ENCODE assay signal across 16 cellular contexts in the genomic region with DNA sequence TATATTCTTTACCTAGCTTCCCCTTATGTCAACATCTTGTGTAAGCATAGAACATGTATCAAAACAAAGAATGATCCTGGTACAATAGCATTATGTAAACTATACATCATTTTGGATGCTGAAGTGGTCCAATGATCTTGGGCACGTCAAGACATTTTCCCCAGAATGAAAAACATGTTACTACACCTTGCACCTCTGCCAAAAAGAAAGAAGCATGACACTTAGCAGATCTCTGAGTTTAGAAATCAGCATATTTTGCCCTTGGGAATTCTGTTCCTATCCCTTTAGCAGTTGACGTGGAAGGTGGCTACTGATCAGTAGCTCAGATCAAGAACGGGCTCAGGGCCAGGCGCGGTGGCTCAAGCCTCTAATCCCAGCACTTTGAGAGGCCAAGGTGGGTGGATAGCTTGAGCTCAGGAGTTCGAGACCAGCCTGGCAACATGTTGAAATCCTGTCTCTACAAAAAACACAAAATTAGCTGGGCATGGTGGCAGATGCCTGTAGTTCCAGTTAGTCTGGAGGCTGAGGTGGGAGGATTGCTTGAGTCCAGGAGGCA.
"Had no signal": no experiment of that assay in that cellular context is flagged by ENCODE, and none has a peak within 500 bp of the region (broad histone marks: within the 10 kb centered on the region; RNA-seq: fewer than 3 reads in every experiment).

No MANE protein-coding gene starts in this region.

- H3K27me3 Mint-ChIP-seq: activated naive CD8-positive, alpha-beta T cell treated with anti-CD3 and anti-CD28 coated beads, Interleukin-2, amount 10 ng/mL, durations not matched to agents 7 days and 5 days; stimulated activated naive CD8-positive, alpha-beta T cell treated with anti-CD3 and anti-CD28 coated beads, Interleukin-15, Interleukin-2, amounts not matched to agents 100 ng/mL and 50 ng/mL, for 24 hours had no signal

- DNase-seq: activated CD4-positive, alpha-beta T cell treated with anti-CD3 and anti-CD28 coated beads, Interleukin-2, amount 50 U/mL, for 1 hour; activated gamma-delta T cell; activated naive CD8-positive, alpha-beta T cell treated with anti-CD3 and anti-CD28 coated beads, Interleukin-2, amount 10 ng/mL, durations not matched to agents 7 days and 5 days; activated T-cell treated with anti-CD3 and anti-CD28 coated beads, Interleukin-2, amount 50 U/mL, for 1 hour; aorta; occipital lobe; stimulated activated CD4-positive, alpha-beta T cell treated with anti-CD3 and anti-CD28 coated beads, Interleukin-12 subunit alpha, Interleukin-12 subunit beta, amount 100 ng/mL, for 4 hours; stimulated activated CD4-positive, alpha-beta T cell treated with anti-CD3 and anti-CD28 coated beads, Interleukin-2, amount 100 ng/mL, for 48 hours; uterus had no signal

- H3K9me3 ChIP-seq: gastroesophageal sphincter, prostate gland, uterus had no signal

- H3K36me3 ChIP-seq: cardiac muscle cell, gastroesophageal sphincter, prostate gland, uterus had no signal

- H3K27me3 ChIP-seq: cardiac muscle cell, gastroesophageal sphincter, uterus had no signal

- H3K4me3 ChIP-seq: cardiac muscle cell, gastroesophageal sphincter, prostate gland, uterus had no signal

- H3K4me3 Mint-ChIP-seq: activated naive CD8-positive, alpha-beta T cell treated with anti-CD3 and anti-CD28 coated beads, Interleukin-2, amount 10 ng/mL, durations not matched to agents 7 days and 5 days had no signal

- H3K27ac ChIP-seq: cardiac muscle cell, gastroesophageal sphincter, prostate gland, uterus had no signal

- H3K4me1 ChIP-seq: prostate gland, uterus had no signal

- H3K27ac Mint-ChIP-seq: activated naive CD8-positive, alpha-beta T cell treated with anti-CD3 and anti-CD28 coated beads, Interleukin-2, amount 10 ng/mL, durations not matched to agents 7 days and 5 days; T-helper 2 cell treated with Interferon-gamma antibody and Interleukin-4, amounts not matched to agents 5 μg/mL and 100 μg/mL, for 36 hours had no signal

- FAIRE-seq: colon, endothelial cell of umbilical vein had no signal

- ATAC-seq: gastroesophageal sphincter had no signal

- H3K9me3 Mint-ChIP-seq: activated naive CD8-positive, alpha-beta T cell treated with anti-CD3 and anti-CD28 coated beads, Interleukin-2, amount 10 ng/mL, durations not matched to agents 7 days and 5 days; stimulated activated naive CD8-positive, alpha-beta T cell treated with anti-CD3 and anti-CD28 coated beads, Interleukin-15, Interleukin-2, amounts not matched to agents 100 ng/mL and 50 ng/mL, for 24 hours; T-helper 2 cell treated with Interferon-gamma antibody and Interleukin-4, amounts not matched to agents 5 μg/mL and 100 μg/mL, for 36 hours had no signal
